Comparison of ENCODE assay signal across 12 cellular contexts in the genomic region with DNA sequence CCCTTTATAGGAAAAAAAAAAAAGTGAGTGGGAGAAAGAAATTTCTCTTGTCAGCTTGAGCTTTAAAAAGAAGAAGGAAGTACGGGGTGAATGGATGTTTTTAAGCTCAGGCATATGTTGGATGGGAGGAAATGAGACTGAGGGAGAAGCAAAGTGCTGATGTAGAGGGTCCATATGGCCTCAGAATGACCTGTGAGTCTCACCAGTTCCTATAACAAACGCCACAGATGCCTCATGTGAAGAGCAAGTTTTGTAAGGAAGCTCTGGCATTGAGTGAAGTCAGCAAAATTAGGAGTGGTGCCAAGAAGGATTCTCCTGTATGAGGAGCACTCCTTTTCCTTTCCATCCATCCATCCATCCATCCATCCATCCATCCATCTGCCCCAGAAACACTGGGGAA.
DNase-seq lines count a peak whose midpoint lies in the region; ATAC-seq lines count a peak whose summit lies in the region.
"Had no signal": no experiment of that assay in that cellular context is flagged by ENCODE, and none has a peak within 500 bp of the region (broad histone marks: within the 10 kb centered on the region; RNA-seq: fewer than 3 reads in every experiment).

No MANE protein-coding gene starts in this region.

- no peaks in the 10 kb centered on the region for H3K9me3 Mint-ChIP-seq in activated CD4-positive, alpha-beta memory T cell treated with anti-CD3 and anti-CD28 coated beads for 36 hours
- peaks cover 2% of the 10 kb centered on the region for H3K9me3 Mint-ChIP-seq in activated CD4-positive, alpha-beta memory T cell treated with anti-CD3 and anti-CD28 coated beads, Interleukin-2, amount 10 ng/mL, durations not matched to agents 7 days and 5 days
- H3K9me3 Mint-ChIP-seq in activated T-helper 17 cell treated with anti-CD3 and anti-CD28 coated beads, Interleukin-2, amount 50 U/mL, for 72 hours: peaks cover 4% of the 10 kb centered on the region
- no peaks in the 10 kb centered on the region for H3K9me3 Mint-ChIP-seq in stimulated activated naive B cell treated with anti-CD40 and anti-IgM and Interleukin-4, amounts not matched to agents 10 μg/mL and 1 μg/mL and 100 μg/mL, for 72 hours
- H3K9me3 Mint-ChIP-seq in activated T-cell treated with anti-CD3 and anti-CD28 coated beads, Interleukin-2, amount 50 U/mL, for 4 hours: no peaks in the 10 kb centered on the region
- H3K9me3 Mint-ChIP-seq: activated naive CD8-positive, alpha-beta T cell treated with anti-CD3 and anti-CD28 coated beads, Interleukin-2, amount 50 U/mL, for 24 hours had no signal

- POLR2A ChIA-PET in activated CD4-positive, alpha-beta memory T cell treated with anti-CD3 and anti-CD28 coated beads for 36 hours (lab: Charles Lee): interaction anchor here (1.4 to 1.6 kb wide), 2 partner anchors 42 to 45 kb away, joined by 3 to 8 read pairs; no protein-coding TSS in a partner anchor
- POLR2A ChIA-PET in activated CD4-positive, alpha-beta memory T cell treated with anti-CD3 and anti-CD28 coated beads, Interleukin-2, amount 10 ng/mL, durations not matched to agents 7 days and 5 days (lab: Charles Lee): interaction anchor here (0.7 to 6.7 kb wide), 7 partner anchors 10 to 681 kb away, joined by 3 to 65 read pairs (median 4); no protein-coding TSS in a partner anchor

- peak overlapping the region; percentile 44 for H3K27ac Mint-ChIP-seq in activated CD4-positive, alpha-beta memory T cell treated with anti-CD3 and anti-CD28 coated beads for 36 hours
- H3K27ac Mint-ChIP-seq in activated CD4-positive, alpha-beta memory T cell treated with anti-CD3 and anti-CD28 coated beads, Interleukin-2, amount 10 ng/mL, durations not matched to agents 7 days and 5 days: no peak overlapping the region
- peak overlapping the region; percentile 20 for H3K27ac Mint-ChIP-seq in activated T-helper 17 cell treated with anti-CD3 and anti-CD28 coated beads, Interleukin-2, amount 50 U/mL, for 72 hours
- no peak overlapping the region for H3K27ac Mint-ChIP-seq in stimulated activated naive B cell treated with anti-CD40 and anti-IgM and Interleukin-4, amounts not matched to agents 10 μg/mL and 1 μg/mL and 100 μg/mL, for 72 hours
- H3K27ac Mint-ChIP-seq: activated naive CD8-positive, alpha-beta T cell treated with anti-CD3 and anti-CD28 coated beads, Interleukin-2, amount 50 U/mL, for 24 hours had no signal

- no peaks in the 10 kb centered on the region for H3K36me3 Mint-ChIP-seq in activated CD4-positive, alpha-beta memory T cell treated with anti-CD3 and anti-CD28 coated beads for 36 hours
- no peaks in the 10 kb centered on the region for H3K36me3 Mint-ChIP-seq in activated CD4-positive, alpha-beta memory T cell treated with anti-CD3 and anti-CD28 coated beads, Interleukin-2, amount 10 ng/mL, durations not matched to agents 7 days and 5 days (ENCODE audit: low read depth)
- no peaks in the 10 kb centered on the region for H3K36me3 Mint-ChIP-seq in activated T-helper 17 cell treated with anti-CD3 and anti-CD28 coated beads, Interleukin-2, amount 50 U/mL, for 72 hours (ENCODE audit: low read depth)
- H3K36me3 Mint-ChIP-seq in stimulated activated naive B cell treated with anti-CD40 and anti-IgM and Interleukin-4, amounts not matched to agents 10 μg/mL and 1 μg/mL and 100 μg/mL, for 72 hours: peaks cover 0 to 3% of the 10 kb centered on the region in 2 donors
- H3K36me3 Mint-ChIP-seq in activated T-cell treated with anti-CD3 and anti-CD28 coated beads, Interleukin-2, amount 50 U/mL, for 4 hours (ENCODE audit: insufficient read depth): no peaks in the 10 kb centered on the region

- peaks cover 50% of the 10 kb centered on the region for H3K4me1 Mint-ChIP-seq in activated CD4-positive, alpha-beta memory T cell treated with anti-CD3 and anti-CD28 coated beads for 36 hours (ENCODE audit: low read depth)
- H3K4me1 Mint-ChIP-seq in activated CD4-positive, alpha-beta memory T cell treated with anti-CD3 and anti-CD28 coated beads, Interleukin-2, amount 10 ng/mL, durations not matched to agents 7 days and 5 days: peaks cover 40% of the 10 kb centered on the region
- peaks cover 33% of the 10 kb centered on the region for H3K4me1 Mint-ChIP-seq in activated T-helper 17 cell treated with anti-CD3 and anti-CD28 coated beads, Interleukin-2, amount 50 U/mL, for 72 hours
- H3K4me1 Mint-ChIP-seq in stimulated activated naive B cell treated with anti-CD40 and anti-IgM and Interleukin-4, amounts not matched to agents 10 μg/mL and 1 μg/mL and 100 μg/mL, for 72 hours: peaks cover 27 to 41% of the 10 kb centered on the region in 2 donors
- H3K4me1 Mint-ChIP-seq in activated T-cell treated with anti-CD3 and anti-CD28 coated beads, Interleukin-2, amount 50 U/mL, for 4 hours (ENCODE audit: low read depth): peaks cover 47% of the 10 kb centered on the region

- H3K4me3 Mint-ChIP-seq in activated CD4-positive, alpha-beta memory T cell treated with anti-CD3 and anti-CD28 coated beads for 36 hours: no peak overlapping the region
- no peak overlapping the region for H3K4me3 Mint-ChIP-seq in activated CD4-positive, alpha-beta memory T cell treated with anti-CD3 and anti-CD28 coated beads, Interleukin-2, amount 10 ng/mL, durations not matched to agents 7 days and 5 days
- peak overlapping the region; percentile 23 for H3K4me3 Mint-ChIP-seq in activated T-helper 17 cell treated with anti-CD3 and anti-CD28 coated beads, Interleukin-2, amount 50 U/mL, for 72 hours
- no peak overlapping the region for H3K4me3 Mint-ChIP-seq in stimulated activated naive B cell treated with anti-CD40 and anti-IgM and Interleukin-4, amounts not matched to agents 10 μg/mL and 1 μg/mL and 100 μg/mL, for 72 hours
- no peak overlapping the region for H3K4me3 Mint-ChIP-seq in activated T-cell treated with anti-CD3 and anti-CD28 coated beads, Interleukin-2, amount 50 U/mL, for 4 hours
- H3K4me3 Mint-ChIP-seq: activated naive CD8-positive, alpha-beta T cell treated with anti-CD3 and anti-CD28 coated beads, Interleukin-2, amount 50 U/mL, for 24 hours had no signal

- no peak for ATAC-seq in activated T-helper 17 cell treated with anti-CD3 and anti-CD28 coated beads, Interleukin-2, amount 50 U/mL, for 72 hours (replicated peaks)
- ATAC-seq in left ventricle myocardium superior (peak; percentile 50), GM18867 (IDR thresholded peaks at IDR 0.05; ENCODE audit: unreplicated experiment) (no peak), HG03108 (IDR thresholded peaks at IDR 0.05; ENCODE audit: unreplicated experiment) (no peak)
- ATAC-seq in stimulated activated naive B cell treated with anti-CD40 and anti-IgM and Interleukin-4, amounts not matched to agents 10 μg/mL and 1 μg/mL and 100 μg/mL, for 72 hours (replicated peaks): peak; percentile 33 to 51
- ATAC-seq in activated T-cell treated with anti-CD3 and anti-CD28 coated beads, Interleukin-2, amount 50 U/mL, for 4 hours: no peak
- ATAC-seq: activated naive CD8-positive, alpha-beta T cell treated with anti-CD3 and anti-CD28 coated beads, Interleukin-2, amount 50 U/mL, for 24 hours; Panc1 had no signal

- H3K27me3 Mint-ChIP-seq in activated CD4-positive, alpha-beta memory T cell treated with anti-CD3 and anti-CD28 coated beads for 36 hours: no peaks in the 10 kb centered on the region
- peaks cover 30% of the 10 kb centered on the region for H3K27me3 Mint-ChIP-seq in activated CD4-positive, alpha-beta memory T cell treated with anti-CD3 and anti-CD28 coated beads, Interleukin-2, amount 10 ng/mL, durations not matched to agents 7 days and 5 days
- H3K27me3 Mint-ChIP-seq in activated T-helper 17 cell treated with anti-CD3 and anti-CD28 coated beads, Interleukin-2, amount 50 U/mL, for 72 hours: peaks cover 3% of the 10 kb centered on the region
- peaks cover 20 to 21% of the 10 kb centered on the region in 2 donors for H3K27me3 Mint-ChIP-seq in stimulated activated naive B cell treated with anti-CD40 and anti-IgM and Interleukin-4, amounts not matched to agents 10 μg/mL and 1 μg/mL and 100 μg/mL, for 72 hours
- no peaks in the 10 kb centered on the region for H3K27me3 Mint-ChIP-seq in activated T-cell treated with anti-CD3 and anti-CD28 coated beads, Interleukin-2, amount 50 U/mL, for 4 hours (ENCODE audit: low read depth)

- CTCF ChIA-PET in activated CD4-positive, alpha-beta memory T cell treated with anti-CD3 and anti-CD28 coated beads for 36 hours (lab: Charles Lee): interaction anchor here (0.6 to 8.8 kb wide), 10 partner anchors 11 to 608 kb away, joined by 3 to 165 read pairs (median 4); a partner anchor contains a TSS
- CTCF ChIA-PET in activated CD4-positive, alpha-beta memory T cell treated with anti-CD3 and anti-CD28 coated beads, Interleukin-2, amount 10 ng/mL, durations not matched to agents 7 days and 5 days (lab: Charles Lee): interaction anchor here (0.8 to 8.6 kb wide), 9 partner anchors 14 to 555 kb away, joined by 3 to 98 read pairs (median 7); no protein-coding TSS in a partner anchor

- intact Hi-C loops in activated CD4-positive, alpha-beta memory T cell treated with anti-CD3 and anti-CD28 coated beads for 36 hours (cut with micrococcal nuclease): loop anchor here (10.0 kb wide), 1 partner anchor 680 kb away; a partner anchor contains a TSS
- intact Hi-C loops in left ventricle myocardium superior (cut with micrococcal nuclease): loop anchor here (10.0 kb wide), 1 partner anchor 110 kb away; no protein-coding TSS in a partner anchor

- DNase-seq in activated CD4-positive, alpha-beta memory T cell treated with anti-CD3 and anti-CD28 coated beads for 36 hours: no peak
- DNase-seq in activated CD4-positive, alpha-beta memory T cell treated with anti-CD3 and anti-CD28 coated beads, Interleukin-2, amount 10 ng/mL, durations not matched to agents 7 days and 5 days: no peak
- no peak for DNase-seq in left ventricle myocardium superior
- no peak for DNase-seq in stimulated activated naive B cell treated with anti-CD40 and anti-IgM and Interleukin-4, amounts not matched to agents 10 μg/mL and 1 μg/mL and 100 μg/mL, for 72 hours
- no peak for DNase-seq in activated T-cell treated with anti-CD3 and anti-CD28 coated beads, Interleukin-2, amount 50 U/mL, for 4 hours
- DNase-seq: activated naive CD8-positive, alpha-beta T cell treated with anti-CD3 and anti-CD28 coated beads, Interleukin-2, amount 50 U/mL, for 24 hours; Calu3; effector CD4-positive, alpha-beta T cell had no signal

Comparison
In these comparisons a context has a peak if more than half of its experiments do, and no peak if none do; other contexts are left out.
1. H3K27ac Mint-ChIP-seq: peak in activated CD4-positive, alpha-beta memory T cell treated with anti-CD3 and anti-CD28 coated beads for 36 hours (single experiment) and activated T-helper 17 cell treated with anti-CD3 and anti-CD28 coated beads, Interleukin-2, amount 50 U/mL, for 72 hours (single experiment); none in activated CD4-positive, alpha-beta memory T cell treated with anti-CD3 and anti-CD28 coated beads, Interleukin-2, amount 10 ng/mL, durations not matched to agents 7 days and 5 days (single experiment) and stimulated activated naive B cell treated with anti-CD40 and anti-IgM and Interleukin-4, amounts not matched to agents 10 μg/mL and 1 μg/mL and 100 μg/mL, for 72 hours (single experiment).
2. ATAC-seq: peak in left ventricle myocardium superior (single experiment) and stimulated activated naive B cell treated with anti-CD40 and anti-IgM and Interleukin-4, amounts not matched to agents 10 μg/mL and 1 μg/mL and 100 μg/mL, for 72 hours (2 of 2); none in activated T-helper 17 cell treated with anti-CD3 and anti-CD28 coated beads, Interleukin-2, amount 50 U/mL, for 72 hours (single experiment), activated T-cell treated with anti-CD3 and anti-CD28 coated beads, Interleukin-2, amount 50 U/mL, for 4 hours (0 of 2), GM18867 (single experiment) and HG03108 (single experiment).